Comparison of ENCODE assay signal across 32 cellular contexts in the genomic region with DNA sequence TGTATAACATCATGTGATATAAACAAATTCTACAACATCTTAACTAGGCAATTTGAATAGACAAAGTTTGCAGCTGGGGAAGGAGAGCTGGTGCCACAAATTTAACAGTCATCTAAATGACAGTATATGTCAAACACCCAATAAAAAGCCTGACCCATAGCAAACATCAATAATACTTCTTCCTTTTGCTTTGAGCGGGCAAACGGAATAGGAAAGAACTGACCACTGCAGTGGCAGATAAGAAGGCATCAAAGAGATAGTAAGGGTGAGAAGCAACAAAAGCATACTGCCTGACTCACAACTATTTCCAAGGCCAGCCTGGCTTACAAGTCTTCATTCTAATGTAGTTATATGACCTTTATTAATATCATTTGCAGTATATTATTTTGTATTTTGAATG.
"Had no signal": no experiment of that assay in that cellular context is flagged by ENCODE, and none has a peak within 500 bp of the region (broad histone marks: within the 10 kb centered on the region; RNA-seq: fewer than 3 reads in every experiment).

No MANE protein-coding gene starts in this region.

- H3K4me3 Mint-ChIP-seq: activated CD4-positive, alpha-beta memory T cell treated with anti-CD3 and anti-CD28 coated beads, Interleukin-2, amount 10 ng/mL, durations not matched to agents 7 days and 5 days; activated CD4-positive, alpha-beta T cell treated with anti-CD3 and anti-CD28 coated beads, Interleukin-2, amount 10 ng/mL, durations not matched to agents 7 days and 5 days; activated naive CD8-positive, alpha-beta T cell; activated T-cell treated with anti-CD3 and anti-CD28 coated beads, Interleukin-2, amount 50 U/mL, for 24 hours; activated T-cell treated with anti-CD3 and anti-CD28 coated beads, Interleukin-2, amount 50 U/mL, for 72 hours; activated T-helper 17 cell treated with anti-CD3 and anti-CD28 coated beads, Interleukin-2, amount 50 U/mL, for 72 hours; effector memory CD8-positive, alpha-beta T cell; WTC11 had no signal

- H3K4me3 ChIP-seq: body of pancreas, gastrocnemius medialis, heart left ventricle had no signal

- H3K4me1 ChIP-seq: body of pancreas, gastrocnemius medialis, heart left ventricle had no signal

- ATAC-seq: activated T-cell treated with anti-CD3 and anti-CD28 coated beads, Interleukin-2, amount 50 U/mL, for 72 hours; activated T-helper 17 cell treated with anti-CD3 and anti-CD28 coated beads, Interleukin-2, amount 50 U/mL, for 72 hours; body of pancreas; effector memory CD8-positive, alpha-beta T cell; esophagus mucosa; gastrocnemius medialis; heart left ventricle; WTC11 had no signal

- H3K9me3 Mint-ChIP-seq: activated CD4-positive, alpha-beta memory T cell treated with anti-CD3 and anti-CD28 coated beads, Interleukin-2, amount 10 ng/mL, durations not matched to agents 7 days and 5 days; activated T-helper 17 cell treated with anti-CD3 and anti-CD28 coated beads, Interleukin-2, amount 50 U/mL, for 72 hours had no signal

- H3K27me3 Mint-ChIP-seq: activated CD4-positive, alpha-beta memory T cell treated with anti-CD3 and anti-CD28 coated beads, Interleukin-2, amount 10 ng/mL, durations not matched to agents 7 days and 5 days; activated CD4-positive, alpha-beta T cell treated with anti-CD3 and anti-CD28 coated beads, Interleukin-2, amount 10 ng/mL, durations not matched to agents 7 days and 5 days; activated naive CD8-positive, alpha-beta T cell; activated T-cell treated with anti-CD3 and anti-CD28 coated beads, Interleukin-2, amount 50 U/mL, for 24 hours; activated T-helper 17 cell treated with anti-CD3 and anti-CD28 coated beads, Interleukin-2, amount 50 U/mL, for 72 hours; effector memory CD8-positive, alpha-beta T cell had no signal

- H3K27ac ChIP-seq: body of pancreas, epithelial cell of prostate, gastrocnemius medialis, heart left ventricle had no signal

- H3K4me1 Mint-ChIP-seq: activated CD4-positive, alpha-beta memory T cell treated with anti-CD3 and anti-CD28 coated beads, Interleukin-2, amount 10 ng/mL, durations not matched to agents 7 days and 5 days; activated CD4-positive, alpha-beta T cell treated with anti-CD3 and anti-CD28 coated beads, Interleukin-2, amount 10 ng/mL, durations not matched to agents 7 days and 5 days; activated T-helper 17 cell treated with anti-CD3 and anti-CD28 coated beads, Interleukin-2, amount 50 U/mL, for 72 hours had no signal

- H3K36me3 Mint-ChIP-seq: WTC11 had no signal

- H3K27ac Mint-ChIP-seq: activated CD4-positive, alpha-beta memory T cell treated with anti-CD3 and anti-CD28 coated beads, Interleukin-2, amount 10 ng/mL, durations not matched to agents 7 days and 5 days; activated CD4-positive, alpha-beta T cell treated with anti-CD3 and anti-CD28 coated beads, Interleukin-2, amount 10 ng/mL, durations not matched to agents 7 days and 5 days; activated naive CD8-positive, alpha-beta T cell; activated T-cell treated with anti-CD3 and anti-CD28 coated beads, Interleukin-2, amount 50 U/mL, for 24 hours; activated T-cell treated with anti-CD3 and anti-CD28 coated beads, Interleukin-2, amount 50 U/mL, for 72 hours; activated T-helper 17 cell treated with anti-CD3 and anti-CD28 coated beads, Interleukin-2, amount 50 U/mL, for 72 hours; effector memory CD8-positive, alpha-beta T cell; WTC11 had no signal

- H3K27me3 ChIP-seq: body of pancreas, gastrocnemius medialis, heart left ventricle had no signal

- DNase-seq: activated CD4-positive, alpha-beta memory T cell treated with anti-CD3 and anti-CD28 coated beads, Interleukin-2, amount 10 ng/mL, durations not matched to agents 7 days and 5 days; activated CD4-positive, alpha-beta T cell treated with anti-CD3 and anti-CD28 coated beads for 1 hour; activated CD4-positive, alpha-beta T cell treated with anti-CD3 and anti-CD28 coated beads for 4 hours; activated CD4-positive, alpha-beta T cell treated with anti-CD3 and anti-CD28 coated beads, Interleukin-2, amount 10 ng/mL, durations not matched to agents 7 days and 5 days; activated CD4-positive, alpha-beta T cell treated with anti-CD3 and anti-CD28 coated beads, Interleukin-2, amount 50 U/mL, for 4 hours; activated CD8-positive, alpha-beta memory T cell treated with anti-CD3 and anti-CD28 coated beads, Interleukin-2, amount 50 U/mL, for 48 hours; activated effector memory CD4-positive, alpha-beta T cell treated with Interleukin-2 at 50 U/mL for 16 hours; activated gamma-delta T cell treated with Interleukin-2 at 50 U/mL for 16 hours; activated naive CD4-positive, alpha-beta T cell treated with anti-CD3 and anti-CD28 coated beads, Interleukin-2, amount 50 U/mL, for 16 hours; activated naive CD4-positive, alpha-beta T cell treated with Interleukin-2 at 50 U/mL for 16 hours; activated T-cell treated with anti-CD3 and anti-CD28 coated beads for 4 hours; activated T-cell treated with anti-CD3 and anti-CD28 coated beads, Interleukin-2, amount 50 U/mL, for 24 hours; activated T-cell treated with anti-CD3 and anti-CD28 coated beads, Interleukin-2, amount 50 U/mL, for 72 hours; amygdala; aorta; body of pancreas; caudate nucleus; cortex of kidney; dermis blood vessel endothelial cell; effector CD4-positive, alpha-beta T cell; effector memory CD8-positive, alpha-beta T cell; foreskin fibroblast; gastrocnemius medialis; glutamatergic neuron; heart left ventricle; hypothalamus; T-helper 2 cell had no signal

- H3K36me3 ChIP-seq: gastrocnemius medialis, heart left ventricle had no signal

- H3K9me3 ChIP-seq: body of pancreas, gastrocnemius medialis had no signal
